Comparison of ENCODE assay signal across 11 cellular contexts in genomic region chr1:21814981-21815583, GRCh38. TPM values are rescaled to one million over a fixed set of nuclear protein-coding genes. Genes with fewer than 3 reads are reported as not detected.
DNase-seq lines count a peak whose midpoint lies in the region; ATAC-seq and TF ChIP-seq lines count a peak whose summit lies in the region.
"Had no signal": no experiment of that assay in that cellular context is flagged by ENCODE, and none has a peak within 500 bp of the region (broad histone marks: within the 10 kb centered on the region; RNA-seq: fewer than 3 reads in every experiment).

No MANE protein-coding gene starts in this region.

- no peaks in the 10 kb centered on the region for H3K79me2 ChIP-seq in OCI-LY3 (ENCODE audit: low read length)
- no peaks in the 10 kb centered on the region for H3K79me2 ChIP-seq in smooth muscle cell (ENCODE audit: low read depth)

- H4K20me1 ChIP-seq in OCI-LY3 (ENCODE audit: insufficient read depth, low read length) (no peaks in the 10 kb centered on the region), smooth muscle cell (ENCODE audit: low read depth) (no peaks in the 10 kb centered on the region)

- no peak overlapping the region for H3K27ac ChIP-seq in OCI-LY3 (ENCODE audit: low read length)
- no peak overlapping the region for H3K27ac ChIP-seq in smooth muscle cell (ENCODE audit: low read depth)
- H3K27ac ChIP-seq: right atrium auricular region had no signal

- H3K27me3 Mint-ChIP-seq in activated naive CD4-positive, alpha-beta T cell treated with anti-CD3 and anti-CD28 coated beads, Interleukin-2, amount 10 ng/mL, durations not matched to agents 7 days and 5 days = peaks cover 48% of the 10 kb centered on the region
- H3K27me3 Mint-ChIP-seq in type B pancreatic cell = peaks cover 14% of the 10 kb centered on the region

- H3K9ac ChIP-seq in OCI-LY3 (ENCODE audit: low read length) (peak overlapping the region; percentile 62), iPS-15b (ENCODE audit: low read depth, low read length) (peak overlapping the region; percentile 8), smooth muscle cell (ENCODE audit: low read depth) (no peak overlapping the region)

- no peak for TF ChIP-seq CTCF in OCI-LY3 (IDR thresholded peaks at IDR 0.05; ENCODE audit: low read depth, low read length)
- no peak for TF ChIP-seq CTCF in type B pancreatic cell (conservative IDR thresholded peaks at IDR 0.05)
- TF ChIP-seq CTCF in smooth muscle cell (IDR thresholded peaks at IDR 0.05; ENCODE audit: borderline replicate concordance, insufficient read depth, poor library complexity, severe bottlenecking) = no peak

- H3K27me3 ChIP-seq in OCI-LY3 (ENCODE audit: low read depth, low read length) (no peaks in the 10 kb centered on the region), iPS-15b (ENCODE audit: control insufficient read depth, insufficient read depth, low read length) (no peaks in the 10 kb centered on the region), smooth muscle cell (ENCODE audit: low read depth) (no peaks in the 10 kb centered on the region)
- H3K27me3 ChIP-seq: right atrium auricular region had no signal

- H3K4me3 ChIP-seq in OCI-LY3 (ENCODE audit: low read length) = peak overlapping the region; percentile 89
- H3K4me3 ChIP-seq in iPS-15b (ENCODE audit: low read depth, low read length) = peak overlapping the region; percentile 69
- no peak overlapping the region for H3K4me3 ChIP-seq in smooth muscle cell

- no peak for ATAC-seq in HG02852 (IDR thresholded peaks at IDR 0.05; ENCODE audit: unreplicated experiment)
- ATAC-seq in HG03571 (IDR thresholded peaks at IDR 0.05; ENCODE audit: unreplicated experiment) = no peak

- H2AFZ ChIP-seq in OCI-LY3 (ENCODE audit: low read depth, low read length) (peak overlapping the region; percentile 98), smooth muscle cell (ENCODE audit: low read depth) (no peak overlapping the region)

- peaks cover 10% of the 10 kb centered on the region for H3K4me1 Mint-ChIP-seq in activated naive CD4-positive, alpha-beta T cell treated with anti-CD3 and anti-CD28 coated beads, Interleukin-2, amount 10 ng/mL, durations not matched to agents 7 days and 5 days
- peaks cover 9% of the 10 kb centered on the region for H3K4me1 Mint-ChIP-seq in type B pancreatic cell (ENCODE audit: unreplicated experiment)

- H3K9me3 ChIP-seq in OCI-LY3 (ENCODE audit: insufficient read depth, low read length) (no peaks in the 10 kb centered on the region), iPS-15b (ENCODE audit: control insufficient read depth, insufficient read depth, low read length) (no peaks in the 10 kb centered on the region), smooth muscle cell (replicated peaks; ENCODE audit: low read depth) (no peaks in the 10 kb centered on the region)
- H3K9me3 ChIP-seq: right atrium auricular region had no signal

- H3K36me3 ChIP-seq in OCI-LY3 (replicated peaks; ENCODE audit: low read depth, low read length) (no peaks in the 10 kb centered on the region), iPS-15b (ENCODE audit: control insufficient read depth, insufficient read depth, low read length) (no peaks in the 10 kb centered on the region), smooth muscle cell (ENCODE audit: low read depth) (no peaks in the 10 kb centered on the region)
- H3K36me3 ChIP-seq: right atrium auricular region had no signal

- peaks cover 4% of the 10 kb centered on the region; the same call in 1 of the 2 replicates for H3K4me1 ChIP-seq in OCI-LY3 (ENCODE audit: low read length)
- H3K4me1 ChIP-seq in iPS-15b (ENCODE audit: control insufficient read depth, insufficient read depth, low read length) = no peaks in the 10 kb centered on the region
- H3K4me1 ChIP-seq in smooth muscle cell (ENCODE audit: low read depth) = no peaks in the 10 kb centered on the region

- peaks cover 17% of the 10 kb centered on the region for H3F3A ChIP-seq in smooth muscle cell (ENCODE audit: low read depth)

- H3K4me3 Mint-ChIP-seq in activated naive CD4-positive, alpha-beta T cell treated with anti-CD3 and anti-CD28 coated beads, Interleukin-2, amount 10 ng/mL, durations not matched to agents 7 days and 5 days = peak overlapping the region; percentile 50
- H3K4me3 Mint-ChIP-seq in type B pancreatic cell = peak overlapping the region; percentile 68

- no peaks in the 10 kb centered on the region for H3K36me3 Mint-ChIP-seq in activated naive CD4-positive, alpha-beta T cell treated with anti-CD3 and anti-CD28 coated beads, Interleukin-2, amount 10 ng/mL, durations not matched to agents 7 days and 5 days
- peaks cover 3% of the 10 kb centered on the region for H3K36me3 Mint-ChIP-seq in type B pancreatic cell

- no peak overlapping the region for H3K27ac Mint-ChIP-seq in activated naive CD4-positive, alpha-beta T cell treated with anti-CD3 and anti-CD28 coated beads, Interleukin-2, amount 10 ng/mL, durations not matched to agents 7 days and 5 days
- H3K27ac Mint-ChIP-seq in type B pancreatic cell = no peak overlapping the region

- 94% methylated on average over 14 of the region's 15 CpGs for WGBS in smooth muscle cell (ENCODE audit: low lambda C conversion rate)

- CTCF ChIA-PET in activated naive CD4-positive, alpha-beta T cell treated with anti-CD3 and anti-CD28 coated beads, Interleukin-2, amount 10 ng/mL, durations not matched to agents 7 days and 5 days (lab: Charles Lee) = no interaction called here

- H3K4me2 ChIP-seq in OCI-LY3 (ENCODE audit: low read length) (peak overlapping the region; percentile 78), smooth muscle cell (no peak overlapping the region)

- no peak for DNase-seq in activated naive CD4-positive, alpha-beta T cell treated with anti-CD3 and anti-CD28 coated beads, Interleukin-2, amount 10 ng/mL, durations not matched to agents 7 days and 5 days
- DNase-seq in activated naive CD4-positive, alpha-beta T cell treated with Interleukin-2 at 50 U/mL for 16 hours = no peak
- DNase-seq in type B pancreatic cell (ENCODE audit: extremely low spot score, unreplicated experiment) = no peak
- DNase-seq in smooth muscle cell (lab: John Stamatoyannopoulos, UW; ENCODE audit: unreplicated experiment) = no peak
- DNase-seq: foreskin melanocyte had no signal

- no peaks in the 10 kb centered on the region for H3K9me3 Mint-ChIP-seq in activated naive CD4-positive, alpha-beta T cell treated with anti-CD3 and anti-CD28 coated beads, Interleukin-2, amount 10 ng/mL, durations not matched to agents 7 days and 5 days
- H3K9me3 Mint-ChIP-seq in type B pancreatic cell = no peaks in the 10 kb centered on the region

RNA-seq across cellular contexts. Expression of gene LDLRAD2, which starts 3.0 kb away (rescaled TPM):
- 0.19 TPM in 1 of 2 replicates, not detected in the other for total RNA-seq in type B pancreatic cell (ENCODE audit: low replicate concordance)
- 0.04 and 0.13 TPM in 2 replicates for total RNA-seq in smooth muscle cell
- polyA plus RNA-seq in smooth muscle cell = 6.8 and 7.9 TPM in 2 replicates
- total RNA-seq: lung microvascular endothelial cell, right atrium auricular region had no signal

RNA-seq across cellular contexts. Expression of gene USP48, which starts 32.1 kb away (rescaled TPM):
- 58.7 and 66.7 TPM in 2 replicates for total RNA-seq in type B pancreatic cell (ENCODE audit: low replicate concordance)
- 51.7 and 76.0 TPM in 2 replicates for total RNA-seq in smooth muscle cell
- 34.5 and 45.3 TPM in 2 replicates for polyA plus RNA-seq in smooth muscle cell
